10 cellular contexts compared by ENCODE assay signal in genomic region chr5:87074934-87075541, GRCh38.
A peak's percentile ranks its signal among the peaks of the same experiment; 100 is the strongest.
DNase-seq lines count a peak whose midpoint lies in the region; ATAC-seq, FAIRE-seq and TF ChIP-seq lines count a peak whose summit lies in the region.
"Had no signal": no experiment of that assay in that cellular context is flagged by ENCODE, and none has a peak within 500 bp of the region (broad histone marks: within the 10 kb centered on the region; RNA-seq: fewer than 3 reads in every experiment).

No MANE protein-coding gene starts in this region.

- peaks cover 46% of the 10 kb centered on the region for H3K4me1 ChIP-seq in MM.1S (ENCODE audit: low read length)
- peaks cover 9% of the 10 kb centered on the region for H3K4me1 ChIP-seq in keratinocyte (ENCODE audit: control insufficient read depth, extremely low read depth, insufficient read depth, low read length)
- H3K4me1 ChIP-seq: A549 had no signal

- H2AFZ ChIP-seq in MM.1S (ENCODE audit: low read length) (peak overlapping the region; percentile 22; the same call in 1 of the 2 replicates), keratinocyte (ENCODE audit: control insufficient read depth, low read length) (peak overlapping the region; percentile 20)

- H3K4me2 ChIP-seq in MM.1S (ENCODE audit: low read depth, low read length) = peak overlapping the region; percentile 41
- H3K4me2 ChIP-seq in keratinocyte (ENCODE audit: control insufficient read depth, extremely low read depth, insufficient read depth, low read depth, low read length) = no peak overlapping the region
- H3K4me2 ChIP-seq: A549 had no signal

- H4K20me1 ChIP-seq in MM.1S (ENCODE audit: insufficient read depth, low read length) = no peaks in the 10 kb centered on the region
- no peaks in the 10 kb centered on the region for H4K20me1 ChIP-seq in keratinocyte (ENCODE audit: control insufficient read depth, extremely low read depth, insufficient read depth, low read length)

- FAIRE-seq in keratinocyte (lab: Jason Lieb, UNC) = peak; percentile 76
- FAIRE-seq: A549 had no signal

- peak overlapping the region; percentile 28; the same call in 1 of the 2 replicates for H3K9ac ChIP-seq in MM.1S (ENCODE audit: low read length)
- no peak overlapping the region for H3K9ac ChIP-seq in keratinocyte (ENCODE audit: control insufficient read depth, extremely low read depth, insufficient read depth, low read length)

- DNase-seq in NK-92 treated with Interleukin-12 subunit alpha and Interleukin-12 subunit beta, amount 100 ng/mL, for 24 hours (lab: John Stamatoyannopoulos, UW) = peak; percentile 70
- no peak for DNase-seq in NK-92 (lab: John Stamatoyannopoulos, UW; ENCODE audit: unreplicated experiment)
- peak; percentile 93 for DNase-seq in MM.1S
- DNase-seq in keratinocyte (ENCODE audit: low read depth, low spot score) = no peak
- DNase-seq in ACHN = no peak
- DNase-seq in GOT3 (lab: John Stamatoyannopoulos, UW) = no peak
- no peak for DNase-seq in cerebellum (ENCODE audit: low spot score)
- DNase-seq: heart right ventricle had no signal

- in situ Hi-C loops in ACHN (cut with HindIII; ENCODE audit: low pct_ligation_motif_present, low pct_unique_long_range_greater_than_20kb, low sequenced_read_pairs) = no loop called here

- no peaks in the 10 kb centered on the region for H3K27me3 ChIP-seq in MM.1S (replicated peaks; ENCODE audit: insufficient read depth, low read length)
- no peaks in the 10 kb centered on the region for H3K27me3 ChIP-seq in keratinocyte (ENCODE audit: control insufficient read depth, extremely low read depth, insufficient read depth, low read length)
- H3K27me3 ChIP-seq: heart right ventricle had no signal

- TF ChIP-seq CTCF in MM.1S (IDR thresholded peaks at IDR 0.05; ENCODE audit: low read length) (no peak), keratinocyte (optimal IDR thresholded peaks at IDR 0.05 in 1 of 3, IDR thresholded peaks at IDR 0.05 in 1 of 3, conservative IDR thresholded peaks at IDR 0.05 in 1 of 3; ENCODE audit: extremely low read depth in 1 of 3, insufficient read depth in 2 of 3, low read length in 3 of 3) (no peak)

- no peak overlapping the region for H3K4me3 ChIP-seq in MM.1S (ENCODE audit: low read length)
- H3K4me3 ChIP-seq in keratinocyte (ENCODE audit: control insufficient read depth in 2 of 3, extremely low read depth in 1 of 3, insufficient read depth in 2 of 3, low read depth in 1 of 3, low read length in 3 of 3) = no peak overlapping the region
- H3K4me3 ChIP-seq: A549, heart right ventricle had no signal

- H3K9me1 ChIP-seq in keratinocyte (ENCODE audit: control insufficient read depth, extremely low read depth, insufficient read depth, low read length) = no peaks in the 10 kb centered on the region

- ATAC-seq in HG02588 (IDR thresholded peaks at IDR 0.05; ENCODE audit: unreplicated experiment) = peak; percentile 92
- ATAC-seq: A549 had no signal

- no peaks in the 10 kb centered on the region for H3K9me2 ChIP-seq in MM.1S (replicated peaks; ENCODE audit: insufficient read depth, low read length)

- H3K9me3 ChIP-seq in MM.1S (replicated peaks; ENCODE audit: insufficient read depth, low read length) (no peaks in the 10 kb centered on the region), keratinocyte (ENCODE audit: control insufficient read depth, low read depth, low read length) (no peaks in the 10 kb centered on the region)
- H3K9me3 ChIP-seq: A549, heart right ventricle had no signal

- H3K36me3 ChIP-seq in MM.1S (replicated peaks; ENCODE audit: insufficient read depth, low read length) (no peaks in the 10 kb centered on the region), keratinocyte (ENCODE audit: control insufficient read depth in 2 of 2, extremely low read depth in 1 of 2, insufficient read depth in 2 of 2, low read length in 2 of 2) (no peaks in the 10 kb centered on the region)
- H3K36me3 ChIP-seq: heart right ventricle had no signal

- peak overlapping the region; percentile 84 for H3K27ac ChIP-seq in MM.1S (ENCODE audit: low read length)
- no peak overlapping the region for H3K27ac ChIP-seq in keratinocyte (ENCODE audit: control insufficient read depth, insufficient read depth, low read length)
- H3K27ac ChIP-seq: A549 had no signal

- H3K79me2 ChIP-seq in MM.1S (ENCODE audit: low read length) (no peaks in the 10 kb centered on the region), keratinocyte (ENCODE audit: control insufficient read depth, insufficient read depth, low read length) (no peaks in the 10 kb centered on the region)

- peaks cover 25% of the 10 kb centered on the region for H3F3A ChIP-seq in MM.1S (ENCODE audit: insufficient read depth, low read length)

- dilution Hi-C loops in keratinocyte (cut with MboI; ENCODE audit: extremely low pct_ligation_motif_present, low sequenced_read_pairs) = no loop called here

Comparison
In these comparisons a context has a peak if more than half of its experiments do, and no peak if none do; other contexts are left out.
1. DNase-seq: peak in NK-92 treated with Interleukin-12 subunit alpha and Interleukin-12 subunit beta, amount 100 ng/mL, for 24 hours (single experiment) and MM.1S (single experiment); none in NK-92 (single experiment), keratinocyte (single experiment), ACHN (single experiment), GOT3 (single experiment) and cerebellum (single experiment).